Comparison of ENCODE assay signal across 1 cellular context in genomic region chrX:252421-253291, GRCh38.
TF ChIP-seq lines count a peak whose summit lies in the region.

No MANE protein-coding gene starts in this region.

TF ChIP-seq in HepG2, 621 proteins besides CTCF, POLR2A, EP300 and RAD21 (continued from another document):
- TF ChIP-seq JUND (CRISPR knock-in tag; IDR thresholded peaks at IDR 0.05) (peak; percentile 25; the same call in 1 of the 2 replicates), HMG20A (CRISPR knock-in tag; IDR thresholded peaks at IDR 0.05; ENCODE audit: borderline replicate concordance) (no peak), ZNF441 (CRISPR knock-in tag; IDR thresholded peaks at IDR 0.05; ENCODE audit: borderline replicate concordance) (no peak), ATF7 (IDR thresholded peaks at IDR 0.05) (peak; percentile 76), ATF7 (CRISPR knock-in tag; IDR thresholded peaks at IDR 0.05) (0 out of 2 replicates have a peak, but pooled peaks have one; percentile 2), ZNF543 (CRISPR knock-in tag; IDR thresholded peaks at IDR 0.05) (no peak), ZNF484 (CRISPR knock-in tag; IDR thresholded peaks at IDR 0.05; ENCODE audit: borderline replicate concordance, low read depth) (no peak), YY1 (IDR thresholded peaks at IDR 0.05; ENCODE audit: insufficient read depth, insufficient replicate concordance, low read depth, low read length) (no peak), SCMH1 (CRISPR knock-in tag; IDR thresholded peaks at IDR 0.05; ENCODE audit: borderline replicate concordance) (no peak), ZC3H4 (CRISPR knock-in tag; IDR thresholded peaks at IDR 0.05; ENCODE audit: borderline replicate concordance) (no peak), ZMYM3 (CRISPR knock-in tag; IDR thresholded peaks at IDR 0.05) (0 out of 2 replicates have a peak, but pooled peaks have one; percentile 8), GZF1 (CRISPR knock-in tag; IDR thresholded peaks at IDR 0.05) (no peak), DZIP1 (CRISPR knock-in tag; IDR thresholded peaks at IDR 0.05) (no peak), SALL1 (CRISPR knock-in tag; IDR thresholded peaks at IDR 0.05) (peak; percentile 26), BORCS8-MEF2B (CRISPR knock-in tag; IDR thresholded peaks at IDR 0.05) (no peak), CERS6 (CRISPR knock-in tag; IDR thresholded peaks at IDR 0.05) (no peak), ZNF430 (CRISPR knock-in tag; IDR thresholded peaks at IDR 0.05) (no peak), YEATS4 (CRISPR knock-in tag; IDR thresholded peaks at IDR 0.05; ENCODE audit: borderline replicate concordance) (no peak), NR2C2 (CRISPR knock-in tag; IDR thresholded peaks at IDR 0.05; ENCODE audit: borderline replicate concordance) (peak; percentile 81), ZNF773 (CRISPR knock-in tag; IDR thresholded peaks at IDR 0.05; ENCODE audit: borderline replicate concordance) (no peak), KLF13 (CRISPR knock-in tag; IDR thresholded peaks at IDR 0.05) (no peak), ZNF280D (CRISPR knock-in tag; IDR thresholded peaks at IDR 0.05) (0 out of 2 replicates have a peak, but pooled peaks have one; percentile 31), ZNF501 (CRISPR knock-in tag; IDR thresholded peaks at IDR 0.05) (peak; percentile 52; the same call in 1 of the 2 replicates), HIVEP1 (CRISPR knock-in tag; IDR thresholded peaks at IDR 0.05) (no peak), SMAD9 (CRISPR knock-in tag; IDR thresholded peaks at IDR 0.05) (no peak), PBX2 (CRISPR knock-in tag; IDR thresholded peaks at IDR 0.05) (no peak), HNRNPK (IDR thresholded peaks at IDR 0.05; ENCODE audit: low read depth, low read length, poor library complexity, severe bottlenecking) (no peak), ZNF138 (CRISPR knock-in tag; IDR thresholded peaks at IDR 0.05; ENCODE audit: low read depth) (no peak), PITX1 (CRISPR knock-in tag; IDR thresholded peaks at IDR 0.05) (peak; percentile 23; the same call in 1 of the 2 replicates), KLF16 (CRISPR knock-in tag; IDR thresholded peaks at IDR 0.05) (no peak), SNAI1 (CRISPR knock-in tag; IDR thresholded peaks at IDR 0.05; ENCODE audit: borderline replicate concordance) (no peak), ZSCAN25 (CRISPR knock-in tag; IDR thresholded peaks at IDR 0.05) (peak; percentile 77; the same call in 1 of the 2 replicates), ESRRA (CRISPR knock-in tag; IDR thresholded peaks at IDR 0.05; ENCODE audit: low read depth) (peak; percentile 98)
- TF ChIP-seq, protein P1, sequence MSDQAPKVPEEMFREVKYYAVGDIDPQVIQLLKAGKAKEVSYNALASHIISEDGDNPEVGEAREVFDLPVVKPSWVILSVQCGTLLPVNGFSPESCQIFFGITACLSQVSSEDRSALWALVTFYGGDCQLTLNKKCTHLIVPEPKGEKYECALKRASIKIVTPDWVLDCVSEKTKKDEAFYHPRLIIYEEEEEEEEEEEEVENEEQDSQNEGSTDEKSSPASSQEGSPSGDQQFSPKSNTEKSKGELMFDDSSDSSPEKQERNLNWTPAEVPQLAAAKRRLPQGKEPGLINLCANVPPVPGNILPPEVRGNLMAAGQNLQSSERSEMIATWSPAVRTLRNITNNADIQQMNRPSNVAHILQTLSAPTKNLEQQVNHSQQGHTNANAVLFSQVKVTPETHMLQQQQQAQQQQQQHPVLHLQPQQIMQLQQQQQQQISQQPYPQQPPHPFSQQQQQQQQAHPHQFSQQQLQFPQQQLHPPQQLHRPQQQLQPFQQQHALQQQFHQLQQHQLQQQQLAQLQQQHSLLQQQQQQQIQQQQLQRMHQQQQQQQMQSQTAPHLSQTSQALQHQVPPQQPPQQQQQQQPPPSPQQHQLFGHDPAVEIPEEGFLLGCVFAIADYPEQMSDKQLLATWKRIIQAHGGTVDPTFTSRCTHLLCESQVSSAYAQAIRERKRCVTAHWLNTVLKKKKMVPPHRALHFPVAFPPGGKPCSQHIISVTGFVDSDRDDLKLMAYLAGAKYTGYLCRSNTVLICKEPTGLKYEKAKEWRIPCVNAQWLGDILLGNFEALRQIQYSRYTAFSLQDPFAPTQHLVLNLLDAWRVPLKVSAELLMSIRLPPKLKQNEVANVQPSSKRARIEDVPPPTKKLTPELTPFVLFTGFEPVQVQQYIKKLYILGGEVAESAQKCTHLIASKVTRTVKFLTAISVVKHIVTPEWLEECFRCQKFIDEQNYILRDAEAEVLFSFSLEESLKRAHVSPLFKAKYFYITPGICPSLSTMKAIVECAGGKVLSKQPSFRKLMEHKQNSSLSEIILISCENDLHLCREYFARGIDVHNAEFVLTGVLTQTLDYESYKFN (CRISPR knock-in tag; conservative IDR thresholded peaks at IDR 0.05), result peak; percentile 29; the same call in 1 of the 2 replicates
- TF ChIP-seq, protein P2, sequence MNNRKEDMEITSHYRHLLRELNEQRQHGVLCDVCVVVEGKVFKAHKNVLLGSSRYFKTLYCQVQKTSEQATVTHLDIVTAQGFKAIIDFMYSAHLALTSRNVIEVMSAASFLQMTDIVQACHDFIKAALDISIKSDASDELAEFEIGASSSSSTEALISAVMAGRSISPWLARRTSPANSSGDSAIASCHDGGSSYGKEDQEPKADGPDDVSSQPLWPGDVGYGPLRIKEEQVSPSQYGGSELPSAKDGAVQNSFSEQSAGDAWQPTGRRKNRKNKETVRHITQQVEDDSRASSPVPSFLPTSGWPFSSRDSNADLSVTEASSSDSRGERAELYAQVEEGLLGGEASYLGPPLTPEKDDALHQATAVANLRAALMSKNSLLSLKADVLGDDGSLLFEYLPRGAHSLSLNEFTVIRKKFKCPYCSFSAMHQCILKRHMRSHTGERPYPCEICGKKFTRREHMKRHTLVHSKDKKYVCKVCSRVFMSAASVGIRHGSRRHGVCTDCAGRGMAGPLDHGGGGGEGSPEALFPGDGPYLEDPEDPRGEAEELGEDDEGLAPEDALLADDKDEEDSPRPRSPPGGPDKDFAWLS (CRISPR knock-in tag; IDR thresholded peaks at IDR 0.05; ENCODE audit: borderline replicate concordance), result no peak
- TF ChIP-seq, protein P3, sequence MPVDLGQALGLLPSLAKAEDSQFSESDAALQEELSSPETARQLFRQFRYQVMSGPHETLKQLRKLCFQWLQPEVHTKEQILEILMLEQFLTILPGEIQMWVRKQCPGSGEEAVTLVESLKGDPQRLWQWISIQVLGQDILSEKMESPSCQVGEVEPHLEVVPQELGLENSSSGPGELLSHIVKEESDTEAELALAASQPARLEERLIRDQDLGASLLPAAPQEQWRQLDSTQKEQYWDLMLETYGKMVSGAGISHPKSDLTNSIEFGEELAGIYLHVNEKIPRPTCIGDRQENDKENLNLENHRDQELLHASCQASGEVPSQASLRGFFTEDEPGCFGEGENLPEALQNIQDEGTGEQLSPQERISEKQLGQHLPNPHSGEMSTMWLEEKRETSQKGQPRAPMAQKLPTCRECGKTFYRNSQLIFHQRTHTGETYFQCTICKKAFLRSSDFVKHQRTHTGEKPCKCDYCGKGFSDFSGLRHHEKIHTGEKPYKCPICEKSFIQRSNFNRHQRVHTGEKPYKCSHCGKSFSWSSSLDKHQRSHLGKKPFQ (CRISPR knock-in tag; IDR thresholded peaks at IDR 0.05; ENCODE audit: insufficient replicate concordance), result peak; percentile 86
- TF ChIP-seq, protein P4, sequence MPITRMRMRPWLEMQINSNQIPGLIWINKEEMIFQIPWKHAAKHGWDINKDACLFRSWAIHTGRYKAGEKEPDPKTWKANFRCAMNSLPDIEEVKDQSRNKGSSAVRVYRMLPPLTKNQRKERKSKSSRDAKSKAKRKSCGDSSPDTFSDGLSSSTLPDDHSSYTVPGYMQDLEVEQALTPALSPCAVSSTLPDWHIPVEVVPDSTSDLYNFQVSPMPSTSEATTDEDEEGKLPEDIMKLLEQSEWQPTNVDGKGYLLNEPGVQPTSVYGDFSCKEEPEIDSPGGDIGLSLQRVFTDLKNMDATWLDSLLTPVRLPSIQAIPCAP (CRISPR knock-in tag; IDR thresholded peaks at IDR 0.05; ENCODE audit: low read depth), result no peak
TF ChIP-seq in HepG2: peak in this region for 24.
